17 cellular contexts compared by ENCODE assay signal in genomic region chr22:38111941-38112355, GRCh38. TPM values are rescaled to one million over a fixed set of nuclear protein-coding genes. Genes with fewer than 3 reads are reported as not detected.
DNase-seq lines count a peak whose midpoint lies in the region; ATAC-seq and TF ChIP-seq lines count a peak whose summit lies in the region.
"Had no signal": no experiment of that assay in that cellular context is flagged by ENCODE, and none has a peak within 500 bp of the region (broad histone marks: within the 10 kb centered on the region; RNA-seq: fewer than 3 reads in every experiment).

No MANE protein-coding gene starts in this region.

- H3K27ac Mint-ChIP-seq in naive thymus-derived CD4-positive, alpha-beta T cell: no peak overlapping the region
- no peak overlapping the region for H3K27ac Mint-ChIP-seq in neural progenitor cell
- H3K27ac Mint-ChIP-seq: IgD-negative memory B cell had no signal

- H3K27ac ChIP-seq in VCaP (peak overlapping the region; percentile 93), muscle layer of duodenum (ENCODE audit: low read length) (peak overlapping the region; percentile 80), substantia nigra (ENCODE audit: low read depth, low read length, poor library complexity, severe bottlenecking) (peak overlapping the region; percentile 12), PC-9 (no peak overlapping the region), neural progenitor cell (no peak overlapping the region)
- no peak overlapping the region for H3K27ac ChIP-seq in naive thymus-derived CD4-positive, alpha-beta T cell (ENCODE audit: low read depth, low read length)

- H3K9me3 Mint-ChIP-seq in naive thymus-derived CD4-positive, alpha-beta T cell: peaks cover 0 to 2% (median 0%) of the 10 kb centered on the region in 11 donors
- H3K9me3 Mint-ChIP-seq in neural progenitor cell: peaks cover 2% of the 10 kb centered on the region
- H3K9me3 Mint-ChIP-seq: IgD-negative memory B cell had no signal

- POLR2A ChIA-PET in PC-9 (lab: Charles Lee; ENCODE audit: unreplicated experiment): no interaction called here
- POLR2A ChIA-PET in naive thymus-derived CD4-positive, alpha-beta T cell (lab: Charles Lee): no interaction called here

- no peak overlapping the region for H3K4me2 ChIP-seq in PC-9
- H3K4me2 ChIP-seq in neural progenitor cell: no peak overlapping the region
- H3K4me2 ChIP-seq: SK-N-SH had no signal

- H3K36me3 ChIP-seq in muscle layer of duodenum (ENCODE audit: control insufficient read depth in 1 of 2, insufficient read depth in 2 of 2, low read length in 2 of 2) (no peaks in the 10 kb centered on the region), PC-9 (ENCODE audit: low read depth) (no peaks in the 10 kb centered on the region), neural progenitor cell (no peaks in the 10 kb centered on the region)
- H3K36me3 ChIP-seq in naive thymus-derived CD4-positive, alpha-beta T cell (ENCODE audit: control insufficient read depth in 2 of 3, insufficient read depth in 3 of 3, low read length in 3 of 3): peaks cover 0 to 27% (median 0%) of the 10 kb centered on the region in 3 experiments

- DNase-seq in left colon: peak; percentile 70 to 72
- peak in 2 of 49 donors; percentile 29 to 31 for DNase-seq in substantia nigra (lab: John Stamatoyannopoulos, UW)
- no peak for DNase-seq in PC-9
- DNase-seq in NCI-H1417 (lab: John Stamatoyannopoulos, UW): no peak
- DNase-seq in naive thymus-derived CD4-positive, alpha-beta T cell: no peak
- no peak for DNase-seq in neural progenitor cell (ENCODE audit: low spot score)
- DNase-seq: C1 segment of cervical spinal cord, NCI-H146, NCI-H2081 treated with DMSO at 0.1 percent for 48 hours, NCI-H2227 treated with DMSO at 0.1 percent for 48 hours, NCI-H526 treated with DMSO at 0.1 percent for 48 hours, OCI-M1, SK-N-SH had no signal

- H3K4me1 ChIP-seq in muscle layer of duodenum (ENCODE audit: control insufficient read depth in 1 of 2, insufficient read depth in 2 of 2, low read length in 2 of 2) (peaks cover 0 to 5% of the 10 kb centered on the region in 2 donors), PC-9 (replicated peaks; ENCODE audit: insufficient read depth) (peaks cover 14% of the 10 kb centered on the region), neural progenitor cell (peaks cover 5% of the 10 kb centered on the region)
- no peaks in the 10 kb centered on the region for H3K4me1 ChIP-seq in naive thymus-derived CD4-positive, alpha-beta T cell (ENCODE audit: control insufficient read depth in 2 of 2, insufficient read depth in 2 of 2, low read length in 2 of 2)

- H3K9me3 ChIP-seq in muscle layer of duodenum (ENCODE audit: control insufficient read depth in 1 of 2, low read length in 2 of 2) (no peaks in the 10 kb centered on the region), PC-9 (ENCODE audit: insufficient read depth, low read depth) (no peaks in the 10 kb centered on the region), neural progenitor cell (ENCODE audit: low read depth) (no peaks in the 10 kb centered on the region)
- no peaks in the 10 kb centered on the region for H3K9me3 ChIP-seq in naive thymus-derived CD4-positive, alpha-beta T cell (ENCODE audit: control insufficient read depth in 2 of 3, low read length in 3 of 3)
- H3K9me3 ChIP-seq: SK-N-SH had no signal

- CTCF ChIA-PET in PC-9 (lab: Charles Lee): no interaction called here
- CTCF ChIA-PET in naive thymus-derived CD4-positive, alpha-beta T cell (lab: Charles Lee): interaction anchor here (0.7 to 1.0 kb wide), 2 partner anchors 12 to 669 kb away, joined by 3 to 4 read pairs; no protein-coding TSS in a partner anchor

- peaks cover 0 to 9% (median 4%) of the 10 kb centered on the region in 7 donors for H3K4me1 Mint-ChIP-seq in naive thymus-derived CD4-positive, alpha-beta T cell
- peaks cover 17% of the 10 kb centered on the region for H3K4me1 Mint-ChIP-seq in neural progenitor cell

- peak; percentile 27 for ATAC-seq in left colon
- ATAC-seq in naive thymus-derived CD4-positive, alpha-beta T cell: no peak

- no peaks in the 10 kb centered on the region for H3K9me2 ChIP-seq in PC-9 (ENCODE audit: insufficient read depth)
- H3K9me2 ChIP-seq: SK-N-SH had no signal

- H3K27me3 ChIP-seq in muscle layer of duodenum (ENCODE audit: low read depth, low read length): no peaks in the 10 kb centered on the region
- H3K27me3 ChIP-seq in PC-9 (ENCODE audit: insufficient read depth, low read depth): no peaks in the 10 kb centered on the region
- no peaks in the 10 kb centered on the region for H3K27me3 ChIP-seq in naive thymus-derived CD4-positive, alpha-beta T cell (ENCODE audit: control insufficient read depth in 2 of 2, insufficient read depth in 2 of 2, low read length in 2 of 2)
- no peaks in the 10 kb centered on the region for H3K27me3 ChIP-seq in neural progenitor cell

- no peak overlapping the region for H2AFZ ChIP-seq in PC-9
- no peak overlapping the region for H2AFZ ChIP-seq in neural progenitor cell (replicated peaks)

- H4K20me1 ChIP-seq in PC-9 (ENCODE audit: insufficient read depth) (no peaks in the 10 kb centered on the region), neural progenitor cell (ENCODE audit: low read depth) (no peaks in the 10 kb centered on the region)

- H3K4me3 Mint-ChIP-seq in naive thymus-derived CD4-positive, alpha-beta T cell: no peak overlapping the region
- no peak overlapping the region for H3K4me3 Mint-ChIP-seq in neural progenitor cell
- H3K4me3 Mint-ChIP-seq: IgD-negative memory B cell had no signal

- TF ChIP-seq CTCF in VCaP (conservative IDR thresholded peaks at IDR 0.05) (no peak), PC-9 (conservative IDR thresholded peaks at IDR 0.05) (no peak), neural progenitor cell (IDR thresholded peaks at IDR 0.05) (no peak)

- intact Hi-C loops in left colon (cut with DNase I, micrococcal nuclease): no loop called here
- intact Hi-C loops in PC-9 (cut with micrococcal nuclease; ENCODE audit: unreplicated experiment): loop anchor here (2.0 to 5.0 kb wide), 4 partner anchors 31 to 185 kb away; partner anchors contain the start of gene PLA2G6
- intact Hi-C loops in naive thymus-derived CD4-positive, alpha-beta T cell (cut with micrococcal nuclease): loop anchor here (5.0 to 10.0 kb wide), 3 partner anchors 70 to 240 kb away; partner anchors contain the start of genes MAFF (in 1 of the 2) and PLA2G6 (in 1 of the 2)

- peaks cover 0 to 20% (median 4%) of the 10 kb centered on the region in 5 donors for H3K36me3 Mint-ChIP-seq in naive thymus-derived CD4-positive, alpha-beta T cell
- no peaks in the 10 kb centered on the region for H3K36me3 Mint-ChIP-seq in neural progenitor cell

- H3F3A ChIP-seq in PC-9 (ENCODE audit: insufficient read depth, low read depth): peaks cover 13% of the 10 kb centered on the region
- peaks cover 8% of the 10 kb centered on the region for H3F3A ChIP-seq in neural progenitor cell (ENCODE audit: low read depth)

- no peak overlapping the region for H3K9ac ChIP-seq in neural progenitor cell
- H3K9ac ChIP-seq: SK-N-SH had no signal

- no peaks in the 10 kb centered on the region for H3K27me3 Mint-ChIP-seq in naive thymus-derived CD4-positive, alpha-beta T cell
- H3K27me3 Mint-ChIP-seq in neural progenitor cell (ENCODE audit: insufficient read depth, low read depth): peaks cover 14% of the 10 kb centered on the region
- H3K27me3 Mint-ChIP-seq: IgD-negative memory B cell had no signal

- H3K79me2 ChIP-seq in PC-9 (ENCODE audit: low read depth) (no peaks in the 10 kb centered on the region), neural progenitor cell (ENCODE audit: low read depth) (no peaks in the 10 kb centered on the region)

- no peak overlapping the region for H3K4me3 ChIP-seq in muscle layer of duodenum (ENCODE audit: low read depth in 1 of 2, low read length in 2 of 2)
- H3K4me3 ChIP-seq in PC-9: no peak overlapping the region
- no peak overlapping the region for H3K4me3 ChIP-seq in naive thymus-derived CD4-positive, alpha-beta T cell (ENCODE audit: low read length)
- H3K4me3 ChIP-seq in neural progenitor cell: no peak overlapping the region

- no TSS peak for BruUV-seq in PC-9 (replicated peaks; lab: Mats Ljungman, UMichigan)

RNA-seq across cellular contexts. Expression of gene BAIAP2L2, which starts 1.5 kb away (rescaled TPM):
- 10 to 100 TPM; 61.2 to 84.6 TPM for total RNA-seq in left colon
- 7.1 and 9.7 TPM in 2 replicates for total RNA-seq in PC-9 (2021)
- 1 to 10 TPM in 3 of 5 experiments, under 1 TPM in 2; 0.46 to 3.9 (median 1.9) TPM for total RNA-seq in naive thymus-derived CD4-positive, alpha-beta T cell
- not detected for polyA plus RNA-seq in naive thymus-derived CD4-positive, alpha-beta T cell
- 0.86 and 2.6 TPM in 2 replicates for total RNA-seq in neural progenitor cell (ENCODE audit: low replicate concordance)
- total RNA-seq: H4 had no signal
- polyA plus RNA-seq: IgD-negative memory B cell had no signal

RNA-seq across cellular contexts. Expression of gene SLC16A8, which starts 28.0 kb away (rescaled TPM):
- not detected for total RNA-seq in left colon
- not detected in 2 replicates for total RNA-seq in PC-9 (2021)
- total RNA-seq in naive thymus-derived CD4-positive, alpha-beta T cell: not detected
- not detected for polyA plus RNA-seq in naive thymus-derived CD4-positive, alpha-beta T cell
- 1.0 and 3.1 TPM in 2 replicates for total RNA-seq in neural progenitor cell (ENCODE audit: low replicate concordance)
- total RNA-seq: H4 had no signal
- polyA plus RNA-seq: IgD-negative memory B cell, SK-N-SH had no signal

RNA-seq across cellular contexts. Expression of gene PICK1, which starts 54.7 kb away (rescaled TPM):
- total RNA-seq in left colon (10 to 100 TPM; 34.3 to 40.4 TPM), PC-9 (2021) (52.0 and 55.9 TPM in 2 replicates), neural progenitor cell (ENCODE audit: low replicate concordance) (10.7 and 31.8 TPM in 2 replicates)
- 10 to 100 TPM; 10.0 to 29.3 (median 26.5) TPM for total RNA-seq in naive thymus-derived CD4-positive, alpha-beta T cell
- polyA plus RNA-seq in naive thymus-derived CD4-positive, alpha-beta T cell: 1 to 10 TPM; 6.3 to 6.6 TPM

Comparison
In these comparisons a context has a peak if more than half of its experiments do, and no peak if none do; other contexts are left out.
1. H3K27ac ChIP-seq: peak in VCaP (single experiment), muscle layer of duodenum (single experiment) and substantia nigra (single experiment); none in PC-9 (single experiment), naive thymus-derived CD4-positive, alpha-beta T cell (single experiment) and neural progenitor cell (single experiment).
2. DNase-seq: peak in left colon (2 of 2); none in PC-9 (0 of 2), NCI-H1417 (0 of 3), naive thymus-derived CD4-positive, alpha-beta T cell (0 of 9) and neural progenitor cell (single experiment).
3. intact Hi-C loops: an anchor here in PC-9 (2.0 to 5.0 kb wide) and naive thymus-derived CD4-positive, alpha-beta T cell (5.0 to 10.0 kb wide); none called in left colon.